Comparison of ENCODE assay signal across 8 cellular contexts in the genomic region with DNA sequence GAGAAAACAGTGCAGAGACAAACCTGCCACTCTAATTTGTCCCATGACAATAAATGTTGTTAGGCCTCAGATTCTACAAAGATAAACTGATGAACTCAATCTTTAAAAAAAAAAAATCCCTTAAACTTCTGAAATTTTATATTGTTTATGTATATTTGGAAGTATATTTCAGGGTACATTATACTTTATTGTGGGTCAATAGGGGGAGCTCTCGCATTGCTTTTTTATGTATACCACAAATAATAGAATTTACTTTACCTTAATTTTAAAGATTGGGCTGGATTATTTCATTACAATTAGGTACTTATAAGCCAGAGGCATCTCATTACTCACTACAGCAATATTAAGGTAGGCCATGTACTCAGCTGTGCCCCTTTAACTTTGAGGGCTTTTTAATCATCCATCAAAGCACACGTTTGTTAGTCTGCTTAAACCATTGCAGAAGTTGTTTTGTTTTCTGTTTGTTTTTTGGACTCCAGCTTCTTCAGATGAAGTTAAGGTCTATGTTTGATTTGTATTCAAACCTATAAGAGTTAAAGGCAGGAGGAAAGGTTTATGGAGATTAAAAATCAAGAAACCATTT. TPM values are rescaled to one million over a fixed set of nuclear protein-coding genes. Genes with fewer than 3 reads are reported as not detected.
DNase-seq lines count a peak whose midpoint lies in the region; ATAC-seq and TF ChIP-seq lines count a peak whose summit lies in the region.

No MANE protein-coding gene starts in this region.

- TF ChIP-seq CTCF in foreskin fibroblast (IDR thresholded peaks at IDR 0.05; ENCODE audit: low read depth, low read length) (peak; percentile 52), vagina (IDR thresholded peaks at IDR 0.05) (peak in 2 of 3 experiments; percentile 26 to 30)

- H3K36me3 ChIP-seq in vagina, result no peaks in the 10 kb centered on the region

- no peak overlapping the region for H3K27ac ChIP-seq in vagina

- H3K4me3 Mint-ChIP-seq in activated naive CD8-positive, alpha-beta T cell treated with anti-CD3 and anti-CD28 coated beads for 36 hours, result no peak overlapping the region
- no peak overlapping the region for H3K4me3 Mint-ChIP-seq in T-helper 2 cell treated with Interferon-gamma antibody and Interleukin-4, amounts not matched to agents 5 μg/mL and 100 μg/mL, for 36 hours

- intact Hi-C loops in Right ventricle myocardium superior (cut with DNase I), result loop anchor here (10.0 kb wide), 2 partner anchors 220 to 330 kb away; no protein-coding TSS in a partner anchor
- intact Hi-C loops in left ventricle myocardium superior (cut with micrococcal nuclease), result loop anchor here (5.0 to 10.0 kb wide), 3 partner anchors 218 to 370 kb away; no protein-coding TSS in a partner anchor
- intact Hi-C loops in vagina (cut with DNase I), result loop anchor here (10.0 kb wide), 1 partner anchor 330 kb away; no protein-coding TSS in a partner anchor

- H3K27me3 ChIP-seq in vagina, result no peaks in the 10 kb centered on the region

- H3K27ac Mint-ChIP-seq in activated naive CD8-positive, alpha-beta T cell treated with anti-CD3 and anti-CD28 coated beads for 36 hours, result no peak overlapping the region
- H3K27ac Mint-ChIP-seq in T-helper 2 cell treated with Interferon-gamma antibody and Interleukin-4, amounts not matched to agents 5 μg/mL and 100 μg/mL, for 36 hours, result no peak overlapping the region

- H3K36me3 Mint-ChIP-seq in activated naive CD8-positive, alpha-beta T cell treated with anti-CD3 and anti-CD28 coated beads for 36 hours, result no peaks in the 10 kb centered on the region
- no peaks in the 10 kb centered on the region for H3K36me3 Mint-ChIP-seq in T-helper 2 cell treated with Interferon-gamma antibody and Interleukin-4, amounts not matched to agents 5 μg/mL and 100 μg/mL, for 36 hours (ENCODE audit: low read depth)

- H3K4me1 Mint-ChIP-seq in activated naive CD8-positive, alpha-beta T cell treated with anti-CD3 and anti-CD28 coated beads for 36 hours, result no peaks in the 10 kb centered on the region
- H3K4me1 Mint-ChIP-seq in T-helper 2 cell treated with Interferon-gamma antibody and Interleukin-4, amounts not matched to agents 5 μg/mL and 100 μg/mL, for 36 hours (ENCODE audit: low read depth), result no peaks in the 10 kb centered on the region

- no peaks in the 10 kb centered on the region for H3K9me3 ChIP-seq in vagina

- no peaks in the 10 kb centered on the region for H3K9me3 Mint-ChIP-seq in activated naive CD8-positive, alpha-beta T cell treated with anti-CD3 and anti-CD28 coated beads for 36 hours
- H3K9me3 Mint-ChIP-seq in T-helper 2 cell treated with Interferon-gamma antibody and Interleukin-4, amounts not matched to agents 5 μg/mL and 100 μg/mL, for 36 hours, result no peaks in the 10 kb centered on the region

- H3K4me3 ChIP-seq in foreskin fibroblast (ENCODE audit: low read depth in 1 of 2, low read length in 2 of 2) (no peak overlapping the region), vagina (no peak overlapping the region)

- peaks cover 4% of the 10 kb centered on the region for H3K27me3 Mint-ChIP-seq in activated naive CD8-positive, alpha-beta T cell treated with anti-CD3 and anti-CD28 coated beads for 36 hours
- peaks cover 3% of the 10 kb centered on the region for H3K27me3 Mint-ChIP-seq in T-helper 2 cell treated with Interferon-gamma antibody and Interleukin-4, amounts not matched to agents 5 μg/mL and 100 μg/mL, for 36 hours (ENCODE audit: low read depth)

- DNase-seq in Right ventricle myocardium superior (no peak), left ventricle myocardium superior (no peak), RKO (ENCODE audit: low spot score) (peak; percentile 43), foreskin fibroblast (peak in 1 of 2 donors; percentile 54), vagina (ENCODE audit: extremely low spot score in 2 of 2) (no peak), GDM1 (lab: John Stamatoyannopoulos, UW) (no peak)
- DNase-seq in activated naive CD8-positive, alpha-beta T cell treated with anti-CD3 and anti-CD28 coated beads for 36 hours, result no peak
- no peak for DNase-seq in T-helper 2 cell treated with Interferon-gamma antibody and Interleukin-4, amounts not matched to agents 5 μg/mL and 100 μg/mL, for 36 hours (ENCODE audit: low spot score)

- no peak for TF ChIP-seq POLR2A in vagina (IDR thresholded peaks at IDR 0.05)

- peak; percentile 39 for ATAC-seq in Right ventricle myocardium superior (ENCODE audit: poor library complexity)
- ATAC-seq in left ventricle myocardium superior, result no peak

- H3K4me1 ChIP-seq in vagina, result no peaks in the 10 kb centered on the region

RNA-seq across cellular contexts. Expression of gene EYA4, which starts 56.3 kb away (rescaled TPM):
- total RNA-seq in Right ventricle myocardium superior, result 20.4 TPM
- 20.2 TPM for total RNA-seq in left ventricle myocardium superior
- total RNA-seq in vagina, result 18.7 TPM
- total RNA-seq in activated naive CD8-positive, alpha-beta T cell treated with anti-CD3 and anti-CD28 coated beads for 36 hours, result not detected

Comparison
In these comparisons a context has a peak if more than half of its experiments do, and no peak if none do; other contexts are left out.
1. RNA of gene EYA4, which starts 56.3 kb away (total RNA-seq): 20.4 TPM in Right ventricle myocardium superior (single experiment), 20.2 TPM in left ventricle myocardium superior (single experiment) and 18.7 TPM in vagina (single experiment); not detected in activated naive CD8-positive, alpha-beta T cell treated with anti-CD3 and anti-CD28 coated beads for 36 hours; every median in the first group is over 10 times any median in the second.